Comparison of ENCODE assay signal across 15 cellular contexts in the genomic region with DNA sequence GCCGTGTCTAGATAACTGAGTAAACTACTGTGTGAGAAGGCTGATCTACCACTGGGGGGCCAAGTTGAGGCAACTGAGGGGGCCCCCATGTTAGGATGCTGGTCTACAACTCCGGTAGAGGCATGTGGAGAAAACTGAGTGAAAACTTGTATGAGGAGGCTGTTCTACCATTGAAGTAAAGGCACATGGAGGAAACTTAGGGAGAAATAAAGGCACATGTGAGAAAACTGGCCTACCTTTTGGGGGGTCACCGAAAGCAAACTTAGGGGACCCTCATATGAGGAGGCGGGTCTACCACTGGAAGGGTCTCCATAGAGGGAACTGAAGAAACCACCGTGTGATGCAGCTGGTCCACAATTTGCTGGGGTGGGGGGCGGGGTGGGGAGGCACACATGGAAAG.
DNase-seq lines count a peak whose midpoint lies in the region; TF ChIP-seq lines count a peak whose summit lies in the region.
"Had no signal": no experiment of that assay in that cellular context is flagged by ENCODE, and none has a peak within 500 bp of the region (broad histone marks: within the 10 kb centered on the region; RNA-seq: fewer than 3 reads in every experiment).

No MANE protein-coding gene starts in this region.

- peak; percentile 6 for DNase-seq in activated CD4-positive, alpha-beta memory T cell treated with anti-CD3 and anti-CD28 coated beads for 36 hours
- DNase-seq in activated CD4-positive, alpha-beta memory T cell treated with anti-CD3 and anti-CD28 coated beads, Interleukin-2, amount 10 ng/mL, durations not matched to agents 7 days and 5 days: no peak
- DNase-seq in ecto neural progenitor cell (ENCODE audit: low spot score) (peak; percentile 24), posterior vena cava (ENCODE audit: low spot score) (peak; percentile 25), ureter (ENCODE audit: low spot score) (peak; percentile 8), GM10266 (ENCODE audit: extremely low spot score) (no peak), NCI-H226 (no peak)
- DNase-seq: CD4-positive, alpha-beta memory T cell; DMS153; DMS79; GDM1; GOT3; H7; HFFc6 had no signal

- no peaks in the 10 kb centered on the region for H3K4me1 Mint-ChIP-seq in activated CD4-positive, alpha-beta memory T cell treated with anti-CD3 and anti-CD28 coated beads for 36 hours (ENCODE audit: low read depth)
- H3K4me1 Mint-ChIP-seq in activated CD4-positive, alpha-beta memory T cell treated with anti-CD3 and anti-CD28 coated beads, Interleukin-2, amount 10 ng/mL, durations not matched to agents 7 days and 5 days: no peaks in the 10 kb centered on the region
- H3K4me1 Mint-ChIP-seq: CD14-positive monocyte; CD4-positive, alpha-beta memory T cell had no signal

- intact Hi-C loops in activated CD4-positive, alpha-beta memory T cell treated with anti-CD3 and anti-CD28 coated beads for 36 hours (cut with micrococcal nuclease): no loop called here
- intact Hi-C loops in posterior vena cava (cut with DNase I): no loop called here

- POLR2A ChIA-PET in activated CD4-positive, alpha-beta memory T cell treated with anti-CD3 and anti-CD28 coated beads for 36 hours (lab: Charles Lee): no interaction called here
- POLR2A ChIA-PET in activated CD4-positive, alpha-beta memory T cell treated with anti-CD3 and anti-CD28 coated beads, Interleukin-2, amount 10 ng/mL, durations not matched to agents 7 days and 5 days (lab: Charles Lee): no interaction called here

- peaks cover 23% of the 10 kb centered on the region for H3K27me3 Mint-ChIP-seq in activated CD4-positive, alpha-beta memory T cell treated with anti-CD3 and anti-CD28 coated beads for 36 hours
- no peaks in the 10 kb centered on the region for H3K27me3 Mint-ChIP-seq in activated CD4-positive, alpha-beta memory T cell treated with anti-CD3 and anti-CD28 coated beads, Interleukin-2, amount 10 ng/mL, durations not matched to agents 7 days and 5 days

- no peak for TF ChIP-seq CTCF in GM10266 (IDR thresholded peaks at IDR 0.05; ENCODE audit: control insufficient read depth, insufficient read depth, low read depth, missing control alignments)

- no peaks in the 10 kb centered on the region for H3K36me3 Mint-ChIP-seq in activated CD4-positive, alpha-beta memory T cell treated with anti-CD3 and anti-CD28 coated beads for 36 hours
- H3K36me3 Mint-ChIP-seq in activated CD4-positive, alpha-beta memory T cell treated with anti-CD3 and anti-CD28 coated beads, Interleukin-2, amount 10 ng/mL, durations not matched to agents 7 days and 5 days (ENCODE audit: low read depth): no peaks in the 10 kb centered on the region
- H3K36me3 Mint-ChIP-seq: CD14-positive monocyte; CD4-positive, alpha-beta memory T cell had no signal

- H3K27ac Mint-ChIP-seq in activated CD4-positive, alpha-beta memory T cell treated with anti-CD3 and anti-CD28 coated beads for 36 hours: no peak overlapping the region
- H3K27ac Mint-ChIP-seq in activated CD4-positive, alpha-beta memory T cell treated with anti-CD3 and anti-CD28 coated beads, Interleukin-2, amount 10 ng/mL, durations not matched to agents 7 days and 5 days: no peak overlapping the region
- H3K27ac Mint-ChIP-seq: CD14-positive monocyte; CD4-positive, alpha-beta memory T cell; HFFc6 had no signal

- no peaks in the 10 kb centered on the region for H3K9me3 Mint-ChIP-seq in activated CD4-positive, alpha-beta memory T cell treated with anti-CD3 and anti-CD28 coated beads for 36 hours
- peaks cover 11% of the 10 kb centered on the region for H3K9me3 Mint-ChIP-seq in activated CD4-positive, alpha-beta memory T cell treated with anti-CD3 and anti-CD28 coated beads, Interleukin-2, amount 10 ng/mL, durations not matched to agents 7 days and 5 days

- H3K4me3 Mint-ChIP-seq in activated CD4-positive, alpha-beta memory T cell treated with anti-CD3 and anti-CD28 coated beads for 36 hours: no peak overlapping the region
- H3K4me3 Mint-ChIP-seq in activated CD4-positive, alpha-beta memory T cell treated with anti-CD3 and anti-CD28 coated beads, Interleukin-2, amount 10 ng/mL, durations not matched to agents 7 days and 5 days: no peak overlapping the region
- H3K4me3 Mint-ChIP-seq: CD14-positive monocyte; CD4-positive, alpha-beta memory T cell; HFFc6 had no signal

- CTCF ChIA-PET in activated CD4-positive, alpha-beta memory T cell treated with anti-CD3 and anti-CD28 coated beads for 36 hours (lab: Charles Lee): no interaction called here
- CTCF ChIA-PET in activated CD4-positive, alpha-beta memory T cell treated with anti-CD3 and anti-CD28 coated beads, Interleukin-2, amount 10 ng/mL, durations not matched to agents 7 days and 5 days (lab: Charles Lee): no interaction called here

Comparison
In these comparisons a context has a peak if more than half of its experiments do, and no peak if none do; other contexts are left out.
1. DNase-seq: peak in activated CD4-positive, alpha-beta memory T cell treated with anti-CD3 and anti-CD28 coated beads for 36 hours (single experiment), ecto neural progenitor cell (single experiment), posterior vena cava (single experiment) and ureter (single experiment); none in activated CD4-positive, alpha-beta memory T cell treated with anti-CD3 and anti-CD28 coated beads, Interleukin-2, amount 10 ng/mL, durations not matched to agents 7 days and 5 days (single experiment), GM10266 (single experiment) and NCI-H226 (single experiment).